1 cellular context compared by ENCODE assay signal in the genomic region with DNA sequence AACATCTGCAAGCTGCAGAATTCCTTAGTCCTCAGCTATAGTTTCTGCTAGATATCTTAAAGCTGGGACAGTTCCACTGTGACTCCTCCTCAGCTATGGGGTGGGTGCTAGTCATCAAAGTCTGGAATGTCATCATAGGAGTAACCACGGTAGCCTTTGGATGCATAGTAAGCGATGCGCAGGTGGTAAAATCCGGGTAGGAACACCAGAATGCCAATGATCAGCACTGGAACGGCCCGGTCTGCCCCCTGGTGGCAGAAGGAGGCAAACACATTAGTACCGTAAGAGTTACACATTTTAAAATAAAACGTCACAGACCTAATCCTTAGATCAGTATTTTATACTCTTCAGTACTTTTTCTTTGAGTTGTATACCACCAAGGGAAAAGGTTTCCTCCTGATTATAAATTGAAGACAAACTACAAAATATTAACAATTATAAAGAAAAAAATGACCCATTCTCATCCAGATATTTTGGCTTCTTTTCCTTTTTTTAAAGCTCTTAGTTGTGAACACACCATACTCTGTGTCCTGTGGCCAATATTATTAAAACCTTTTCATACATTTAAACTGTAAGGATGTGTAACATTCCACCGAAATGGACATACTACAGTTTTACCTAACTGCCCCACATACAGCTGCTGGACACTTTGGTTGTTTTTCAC.
TF ChIP-seq lines count a peak whose summit lies in the region.

No MANE protein-coding gene starts in this region.

TF ChIP-seq in HepG2, 621 proteins besides CTCF, POLR2A, EP300 and RAD21 (continued from another document and continues in another):
- TF ChIP-seq, protein P1, sequence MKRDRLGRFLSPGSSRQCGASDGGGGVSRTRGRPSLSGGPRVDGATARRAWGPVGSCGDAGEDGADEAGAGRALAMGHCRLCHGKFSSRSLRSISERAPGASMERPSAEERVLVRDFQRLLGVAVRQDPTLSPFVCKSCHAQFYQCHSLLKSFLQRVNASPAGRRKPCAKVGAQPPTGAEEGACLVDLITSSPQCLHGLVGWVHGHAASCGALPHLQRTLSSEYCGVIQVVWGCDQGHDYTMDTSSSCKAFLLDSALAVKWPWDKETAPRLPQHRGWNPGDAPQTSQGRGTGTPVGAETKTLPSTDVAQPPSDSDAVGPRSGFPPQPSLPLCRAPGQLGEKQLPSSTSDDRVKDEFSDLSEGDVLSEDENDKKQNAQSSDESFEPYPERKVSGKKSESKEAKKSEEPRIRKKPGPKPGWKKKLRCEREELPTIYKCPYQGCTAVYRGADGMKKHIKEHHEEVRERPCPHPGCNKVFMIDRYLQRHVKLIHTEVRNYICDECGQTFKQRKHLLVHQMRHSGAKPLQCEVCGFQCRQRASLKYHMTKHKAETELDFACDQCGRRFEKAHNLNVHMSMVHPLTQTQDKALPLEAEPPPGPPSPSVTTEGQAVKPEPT (CRISPR knock-in tag; IDR thresholded peaks at IDR 0.05; ENCODE audit: low read depth): no peak
- TF ChIP-seq, protein P2, sequence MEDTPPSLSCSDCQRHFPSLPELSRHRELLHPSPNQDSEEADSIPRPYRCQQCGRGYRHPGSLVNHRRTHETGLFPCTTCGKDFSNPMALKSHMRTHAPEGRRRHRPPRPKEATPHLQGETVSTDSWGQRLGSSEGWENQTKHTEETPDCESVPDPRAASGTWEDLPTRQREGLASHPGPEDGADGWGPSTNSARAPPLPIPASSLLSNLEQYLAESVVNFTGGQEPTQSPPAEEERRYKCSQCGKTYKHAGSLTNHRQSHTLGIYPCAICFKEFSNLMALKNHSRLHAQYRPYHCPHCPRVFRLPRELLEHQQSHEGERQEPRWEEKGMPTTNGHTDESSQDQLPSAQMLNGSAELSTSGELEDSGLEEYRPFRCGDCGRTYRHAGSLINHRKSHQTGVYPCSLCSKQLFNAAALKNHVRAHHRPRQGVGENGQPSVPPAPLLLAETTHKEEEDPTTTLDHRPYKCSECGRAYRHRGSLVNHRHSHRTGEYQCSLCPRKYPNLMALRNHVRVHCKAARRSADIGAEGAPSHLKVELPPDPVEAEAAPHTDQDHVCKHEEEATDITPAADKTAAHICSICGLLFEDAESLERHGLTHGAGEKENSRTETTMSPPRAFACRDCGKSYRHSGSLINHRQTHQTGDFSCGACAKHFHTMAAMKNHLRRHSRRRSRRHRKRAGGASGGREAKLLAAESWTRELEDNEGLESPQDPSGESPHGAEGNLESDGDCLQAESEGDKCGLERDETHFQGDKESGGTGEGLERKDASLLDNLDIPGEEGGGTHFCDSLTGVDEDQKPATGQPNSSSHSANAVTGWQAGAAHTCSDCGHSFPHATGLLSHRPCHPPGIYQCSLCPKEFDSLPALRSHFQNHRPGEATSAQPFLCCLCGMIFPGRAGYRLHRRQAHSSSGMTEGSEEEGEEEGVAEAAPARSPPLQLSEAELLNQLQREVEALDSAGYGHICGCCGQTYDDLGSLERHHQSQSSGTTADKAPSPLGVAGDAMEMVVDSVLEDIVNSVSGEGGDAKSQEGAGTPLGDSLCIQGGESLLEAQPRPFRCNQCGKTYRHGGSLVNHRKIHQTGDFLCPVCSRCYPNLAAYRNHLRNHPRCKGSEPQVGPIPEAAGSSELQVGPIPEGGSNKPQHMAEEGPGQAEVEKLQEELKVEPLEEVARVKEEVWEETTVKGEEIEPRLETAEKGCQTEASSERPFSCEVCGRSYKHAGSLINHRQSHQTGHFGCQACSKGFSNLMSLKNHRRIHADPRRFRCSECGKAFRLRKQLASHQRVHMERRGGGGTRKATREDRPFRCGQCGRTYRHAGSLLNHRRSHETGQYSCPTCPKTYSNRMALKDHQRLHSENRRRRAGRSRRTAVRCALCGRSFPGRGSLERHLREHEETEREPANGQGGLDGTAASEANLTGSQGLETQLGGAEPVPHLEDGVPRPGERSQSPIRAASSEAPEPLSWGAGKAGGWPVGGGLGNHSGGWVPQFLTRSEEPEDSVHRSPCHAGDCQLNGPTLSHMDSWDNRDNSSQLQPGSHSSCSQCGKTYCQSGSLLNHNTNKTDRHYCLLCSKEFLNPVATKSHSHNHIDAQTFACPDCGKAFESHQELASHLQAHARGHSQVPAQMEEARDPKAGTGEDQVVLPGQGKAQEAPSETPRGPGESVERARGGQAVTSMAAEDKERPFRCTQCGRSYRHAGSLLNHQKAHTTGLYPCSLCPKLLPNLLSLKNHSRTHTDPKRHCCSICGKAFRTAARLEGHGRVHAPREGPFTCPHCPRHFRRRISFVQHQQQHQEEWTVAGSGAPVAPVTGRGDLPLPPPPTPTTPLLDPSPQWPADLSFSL (CRISPR knock-in tag; IDR thresholded peaks at IDR 0.05): no peak
- TF ChIP-seq ZNF329 (CRISPR knock-in tag; IDR thresholded peaks at IDR 0.05; ENCODE audit: low read depth) (0 out of 2 replicates have a peak, but pooled peaks have one; percentile 5), ZNF879 (CRISPR knock-in tag; IDR thresholded peaks at IDR 0.05) (no peak), NFE2L1 (CRISPR knock-in tag; IDR thresholded peaks at IDR 0.05; ENCODE audit: borderline replicate concordance) (no peak), CENPX (CRISPR knock-in tag; IDR thresholded peaks at IDR 0.05) (no peak), ZNF850 (CRISPR knock-in tag; conservative IDR thresholded peaks at IDR 0.05) (no peak), HDAC1 (CRISPR knock-in tag; IDR thresholded peaks at IDR 0.05) (no peak), SAP130 (CRISPR knock-in tag; IDR thresholded peaks at IDR 0.05; ENCODE audit: low read depth) (peak; percentile 25; the same call in 1 of the 2 replicates), KDM4B (CRISPR knock-in tag; IDR thresholded peaks at IDR 0.05) (no peak), ATF7-NPFF (CRISPR knock-in tag; IDR thresholded peaks at IDR 0.05; ENCODE audit: low read depth) (no peak), ZNF10 (CRISPR knock-in tag; IDR thresholded peaks at IDR 0.05; ENCODE audit: borderline replicate concordance, low read depth) (no peak), ETV5 (CRISPR knock-in tag; IDR thresholded peaks at IDR 0.05; ENCODE audit: borderline replicate concordance) (peak; percentile 10; the same call in 1 of the 2 replicates), ZNF501 (CRISPR knock-in tag; IDR thresholded peaks at IDR 0.05) (no peak), NR1H2 (CRISPR knock-in tag; IDR thresholded peaks at IDR 0.05; ENCODE audit: borderline replicate concordance, low read depth) (no peak), KDM5B (CRISPR knock-in tag; IDR thresholded peaks at IDR 0.05; ENCODE audit: borderline replicate concordance) (no peak), KLF12 (CRISPR knock-in tag; IDR thresholded peaks at IDR 0.05; ENCODE audit: borderline replicate concordance) (no peak), TMF1 (CRISPR knock-in tag; IDR thresholded peaks at IDR 0.05; ENCODE audit: low read depth) (no peak), CREB1 (IDR thresholded peaks at IDR 0.05) (peak; percentile 46), CREB1 (CRISPR knock-in tag; IDR thresholded peaks at IDR 0.05) (no peak), THAP11 (CRISPR knock-in tag; IDR thresholded peaks at IDR 0.05) (peak; percentile 45; the same call in 1 of the 2 replicates), MIXL1 (CRISPR knock-in tag; IDR thresholded peaks at IDR 0.05) (0 out of 2 replicates have a peak, but pooled peaks have one; percentile 40), SOX6 (IDR thresholded peaks at IDR 0.05) (no peak), SOX6 (CRISPR knock-in tag; IDR thresholded peaks at IDR 0.05) (no peak), RBM39 (IDR thresholded peaks at IDR 0.05; ENCODE audit: low read depth, low read length, poor library complexity, severe bottlenecking) (no peak), TEAD2 (CRISPR knock-in tag; IDR thresholded peaks at IDR 0.05) (no peak), STAG1 (CRISPR knock-in tag; IDR thresholded peaks at IDR 0.05) (peak; percentile 97), TCF7L2 (IDR thresholded peaks at IDR 0.05; ENCODE audit: low read depth, low read length) (no peak), ZNF263 (CRISPR knock-in tag; IDR thresholded peaks at IDR 0.05) (0 out of 2 replicates have a peak, but pooled peaks have one; percentile 32), POLR2G (IDR thresholded peaks at IDR 0.05; ENCODE audit: low read depth, low read length) (no peak), TAF1 (CRISPR knock-in tag; IDR thresholded peaks at IDR 0.05) (no peak)
- TF ChIP-seq, protein P3, sequence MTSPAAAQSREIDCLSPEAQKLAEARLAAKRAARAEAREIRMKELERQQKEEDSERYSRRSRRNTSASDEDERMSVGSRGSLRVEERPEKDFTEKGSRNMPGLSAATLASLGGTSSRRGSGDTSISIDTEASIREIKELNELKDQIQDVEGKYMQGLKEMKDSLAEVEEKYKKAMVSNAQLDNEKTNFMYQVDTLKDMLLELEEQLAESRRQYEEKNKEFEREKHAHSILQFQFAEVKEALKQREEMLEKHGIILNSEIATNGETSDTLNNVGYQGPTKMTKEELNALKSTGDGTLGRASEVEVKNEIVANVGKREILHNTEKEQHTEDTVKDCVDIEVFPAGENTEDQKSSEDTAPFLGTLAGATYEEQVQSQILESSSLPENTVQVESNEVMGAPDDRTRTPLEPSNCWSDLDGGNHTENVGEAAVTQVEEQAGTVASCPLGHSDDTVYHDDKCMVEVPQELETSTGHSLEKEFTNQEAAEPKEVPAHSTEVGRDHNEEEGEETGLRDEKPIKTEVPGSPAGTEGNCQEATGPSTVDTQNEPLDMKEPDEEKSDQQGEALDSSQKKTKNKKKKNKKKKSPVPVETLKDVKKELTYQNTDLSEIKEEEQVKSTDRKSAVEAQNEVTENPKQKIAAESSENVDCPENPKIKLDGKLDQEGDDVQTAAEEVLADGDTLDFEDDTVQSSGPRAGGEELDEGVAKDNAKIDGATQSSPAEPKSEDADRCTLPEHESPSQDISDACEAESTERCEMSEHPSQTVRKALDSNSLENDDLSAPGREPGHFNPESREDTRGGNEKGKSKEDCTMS (CRISPR knock-in tag; conservative IDR thresholded peaks at IDR 0.05): no peak
- TF ChIP-seq, protein P4, sequence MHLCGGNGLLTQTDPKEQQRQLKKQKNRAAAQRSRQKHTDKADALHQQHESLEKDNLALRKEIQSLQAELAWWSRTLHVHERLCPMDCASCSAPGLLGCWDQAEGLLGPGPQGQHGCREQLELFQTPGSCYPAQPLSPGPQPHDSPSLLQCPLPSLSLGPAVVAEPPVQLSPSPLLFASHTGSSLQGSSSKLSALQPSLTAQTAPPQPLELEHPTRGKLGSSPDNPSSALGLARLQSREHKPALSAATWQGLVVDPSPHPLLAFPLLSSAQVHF (CRISPR knock-in tag; IDR thresholded peaks at IDR 0.05): 0 out of 2 replicates have a peak, but pooled peaks have one; percentile 25
- TF ChIP-seq, protein P5, sequence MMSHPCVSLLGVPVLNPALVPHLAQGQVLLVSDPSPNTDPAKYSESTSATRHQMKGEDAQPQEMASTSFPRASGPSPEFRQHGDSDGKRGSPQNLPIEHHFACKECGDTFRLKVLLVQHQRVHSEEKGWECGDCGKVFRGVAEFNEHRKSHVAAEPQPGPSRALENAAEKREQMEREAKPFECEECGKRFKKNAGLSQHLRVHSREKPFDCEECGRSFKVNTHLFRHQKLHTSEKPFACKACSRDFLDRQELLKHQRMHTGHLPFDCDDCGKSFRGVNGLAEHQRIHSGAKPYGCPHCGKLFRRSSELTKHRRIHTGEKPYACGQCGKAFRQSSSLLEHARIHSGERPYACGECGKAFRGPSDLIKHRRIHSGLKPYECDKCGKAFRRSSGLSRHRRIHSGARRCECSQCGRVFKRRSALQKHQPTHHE (CRISPR knock-in tag; IDR thresholded peaks at IDR 0.05; ENCODE audit: borderline replicate concordance): no peak
- TF ChIP-seq, protein P6, sequence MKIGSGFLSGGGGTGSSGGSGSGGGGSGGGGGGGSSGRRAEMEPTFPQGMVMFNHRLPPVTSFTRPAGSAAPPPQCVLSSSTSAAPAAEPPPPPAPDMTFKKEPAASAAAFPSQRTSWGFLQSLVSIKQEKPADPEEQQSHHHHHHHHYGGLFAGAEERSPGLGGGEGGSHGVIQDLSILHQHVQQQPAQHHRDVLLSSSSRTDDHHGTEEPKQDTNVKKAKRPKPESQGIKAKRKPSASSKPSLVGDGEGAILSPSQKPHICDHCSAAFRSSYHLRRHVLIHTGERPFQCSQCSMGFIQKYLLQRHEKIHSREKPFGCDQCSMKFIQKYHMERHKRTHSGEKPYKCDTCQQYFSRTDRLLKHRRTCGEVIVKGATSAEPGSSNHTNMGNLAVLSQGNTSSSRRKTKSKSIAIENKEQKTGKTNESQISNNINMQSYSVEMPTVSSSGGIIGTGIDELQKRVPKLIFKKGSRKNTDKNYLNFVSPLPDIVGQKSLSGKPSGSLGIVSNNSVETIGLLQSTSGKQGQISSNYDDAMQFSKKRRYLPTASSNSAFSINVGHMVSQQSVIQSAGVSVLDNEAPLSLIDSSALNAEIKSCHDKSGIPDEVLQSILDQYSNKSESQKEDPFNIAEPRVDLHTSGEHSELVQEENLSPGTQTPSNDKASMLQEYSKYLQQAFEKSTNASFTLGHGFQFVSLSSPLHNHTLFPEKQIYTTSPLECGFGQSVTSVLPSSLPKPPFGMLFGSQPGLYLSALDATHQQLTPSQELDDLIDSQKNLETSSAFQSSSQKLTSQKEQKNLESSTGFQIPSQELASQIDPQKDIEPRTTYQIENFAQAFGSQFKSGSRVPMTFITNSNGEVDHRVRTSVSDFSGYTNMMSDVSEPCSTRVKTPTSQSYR (CRISPR knock-in tag; IDR thresholded peaks at IDR 0.05; ENCODE audit: borderline replicate concordance): no peak
- TF ChIP-seq, protein P7, sequence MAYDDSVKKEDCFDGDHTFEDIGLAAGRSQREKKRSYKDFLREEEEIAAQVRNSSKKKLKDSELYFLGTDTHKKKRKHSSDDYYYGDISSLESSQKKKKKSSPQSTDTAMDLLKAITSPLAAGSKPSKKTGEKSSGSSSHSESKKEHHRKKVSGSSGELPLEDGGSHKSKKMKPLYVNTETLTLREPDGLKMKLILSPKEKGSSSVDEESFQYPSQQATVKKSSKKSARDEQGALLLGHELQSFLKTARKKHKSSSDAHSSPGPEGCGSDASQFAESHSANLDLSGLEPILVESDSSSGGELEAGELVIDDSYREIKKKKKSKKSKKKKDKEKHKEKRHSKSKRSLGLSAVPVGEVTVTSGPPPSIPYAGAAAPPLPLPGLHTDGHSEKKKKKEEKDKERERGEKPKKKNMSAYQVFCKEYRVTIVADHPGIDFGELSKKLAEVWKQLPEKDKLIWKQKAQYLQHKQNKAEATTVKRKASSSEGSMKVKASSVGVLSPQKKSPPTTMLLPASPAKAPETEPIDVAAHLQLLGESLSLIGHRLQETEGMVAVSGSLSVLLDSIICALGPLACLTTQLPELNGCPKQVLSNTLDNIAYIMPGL (CRISPR knock-in tag; IDR thresholded peaks at IDR 0.05; ENCODE audit: borderline replicate concordance in 1 of 2, low read depth in 1 of 2): peak in 1 of 2 experiments; percentile 69; a peak in 1 of 4 replicates
